ENCODE assay signal across 8 cellular contexts in genomic region chr5:1801061-1801953, GRCh38. TPM values are rescaled to one million over a fixed set of nuclear protein-coding genes. Genes with fewer than 3 reads are reported as not detected.
DNase-seq lines count a peak whose midpoint lies in the region; ATAC-seq and TF ChIP-seq lines count a peak whose summit lies in the region.

NDUFS6 (plus strand) TSS chr5:1801407; CDS start chr5:1801418, 11 bp downstream.

- no peaks in the 10 kb centered on the region for H3K27me3 ChIP-seq in H9 (ENCODE audit: insufficient read depth, low read length)
- H3K27me3 ChIP-seq in MG63 = no peaks in the 10 kb centered on the region
- no peaks in the 10 kb centered on the region for H3K27me3 ChIP-seq in SK-N-SH (ENCODE audit: insufficient read depth)
- no peaks in the 10 kb centered on the region for H3K27me3 ChIP-seq in thoracic aorta (replicated peaks; ENCODE audit: insufficient read depth)

- H3K4me3 ChIP-seq in MG63 (peak within 1 kb of the TSS; percentile 91), SK-N-SH (ENCODE audit: low read depth in 2 of 2, low read length in 1 of 2) (peak within 1 kb of the TSS; percentile 93 to 99), thoracic aorta (peak within 1 kb of the TSS; percentile 86)

- no peaks in the 10 kb centered on the region for H3K9me2 ChIP-seq in SK-N-SH

- no peak for TF ChIP-seq CTCF in H9 (conservative IDR thresholded peaks at IDR 0.05)
- TF ChIP-seq CTCF in SK-N-SH (IDR thresholded peaks at IDR 0.05) = no peak
- no peak for TF ChIP-seq CTCF in glutamatergic neuron (IDR thresholded peaks at IDR 0.05; ENCODE audit: partially characterized antibody, unreplicated experiment)
- no peak for TF ChIP-seq CTCF in osteocyte (IDR thresholded peaks at IDR 0.05)
- no peak for TF ChIP-seq CTCF in thoracic aorta (IDR thresholded peaks at IDR 0.05)

- H4K8ac ChIP-seq in H9 (replicated peaks; ENCODE audit: insufficient read length, low read depth, low read length) = peak within 1 kb of the TSS; percentile 40

- no peaks in the 10 kb centered on the region for H3K27me3 Mint-ChIP-seq in H9 (ENCODE audit: low read depth)
- peaks cover 5% of the 10 kb centered on the region for H3K27me3 Mint-ChIP-seq in glutamatergic neuron (ENCODE audit: unreplicated experiment)
- H3K27me3 Mint-ChIP-seq in osteocyte (ENCODE audit: unreplicated experiment) = no peaks in the 10 kb centered on the region

- H2BK15ac ChIP-seq in H9 (ENCODE audit: low read depth, low read length) = no peak within 1 kb of the TSS

- DNase-seq in G401 (ENCODE audit: low spot score) (peak; percentile 80), H9 (peak; percentile 76), MG63 (peak; percentile 85), SK-N-SH (peak; percentile 89), glutamatergic neuron (peak; percentile 85), osteocyte (ENCODE audit: extremely low spot score, unreplicated experiment) (no peak), thoracic aorta (ENCODE audit: low spot score) (no peak)
- DNase-seq in activated naive CD4-positive, alpha-beta T cell treated with anti-CD3 and anti-CD28 coated beads, Interleukin-2, amount 50 U/mL, for 72 hours (ENCODE audit: low spot score in 2 of 2) = peak; percentile 83 to 85

- peak within 1 kb of the TSS; percentile 95 to 96 for H3K4me3 Mint-ChIP-seq in H9
- peak within 1 kb of the TSS; percentile 94 for H3K4me3 Mint-ChIP-seq in glutamatergic neuron (ENCODE audit: unreplicated experiment)
- peak within 1 kb of the TSS; percentile 97 for H3K4me3 Mint-ChIP-seq in osteocyte (ENCODE audit: unreplicated experiment)

- H3K18ac ChIP-seq in H9 (ENCODE audit: insufficient read length, low read depth, low read length) = peak within 1 kb of the TSS; percentile 88

- H3K4me2 ChIP-seq in H9 (ENCODE audit: insufficient read depth, insufficient read length, low read length) (peak within 1 kb of the TSS; percentile 99), SK-N-SH (peak within 1 kb of the TSS; percentile 88)

- H3K4me1 ChIP-seq in H9 (ENCODE audit: insufficient read depth, low read length) (no peaks in the 10 kb centered on the region), SK-N-SH (ENCODE audit: control insufficient read depth in 1 of 2, insufficient read depth in 2 of 2, low read depth in 1 of 2, low read length in 1 of 2) (peaks cover 0 to 27% of the 10 kb centered on the region in 2 experiments; a peak in 1 of 4 replicates), thoracic aorta (ENCODE audit: control insufficient read depth in 1 of 2, low read depth in 2 of 2) (peaks cover 4 to 16% of the 10 kb centered on the region in 2 donors)

- H2AK5ac ChIP-seq in H9 (ENCODE audit: insufficient read length, low read length) = no peak within 1 kb of the TSS

- CTCF ChIA-PET in SK-N-SH (lab: Yijun Ruan, JAX) = interaction anchor here (0.6 to 1.9 kb wide), 4 partner anchors 25 to 1132 kb away, joined by 3 to 5 read pairs (median 4); no protein-coding TSS in a partner anchor

- H2BK120ac ChIP-seq in H9 (ENCODE audit: low read depth, low read length, poor library complexity, severe bottlenecking) = no peak within 1 kb of the TSS

- WGBS in H9 (ENCODE audit: extremely low coverage, insufficient read length, low lambda C conversion rate) = no CpG with 5 or more reads among the region's 77 CpGs
- WGBS in SK-N-SH (ENCODE audit: low lambda C conversion rate) = 4% methylated on average over 15 of the region's 77 CpGs

- H3K27ac ChIP-seq in H9 (ENCODE audit: insufficient read length, low read depth, low read length) = peak within 1 kb of the TSS; percentile 25
- H3K27ac ChIP-seq in SK-N-SH (ENCODE audit: low read depth in 2 of 2, low read length in 1 of 2) = peak within 1 kb of the TSS; percentile 35 to 81; a peak in 3 of 4 replicates
- H3K27ac ChIP-seq in thoracic aorta = peak within 1 kb of the TSS; percentile 65 to 70

- H2BK5ac ChIP-seq in H9 (ENCODE audit: insufficient read length, low read length) = peak within 1 kb of the TSS; percentile 79

- H3K9me3 Mint-ChIP-seq in H9 (peaks cover 0 to 3% of the 10 kb centered on the region in 2 experiments; a peak in 1 of 5 replicates), glutamatergic neuron (ENCODE audit: unreplicated experiment) (peaks cover 13% of the 10 kb centered on the region), osteocyte (ENCODE audit: unreplicated experiment) (no peaks in the 10 kb centered on the region)
- H3K9me3 Mint-ChIP-seq in activated naive CD4-positive, alpha-beta T cell treated with anti-CD3 and anti-CD28 coated beads, Interleukin-2, amount 50 U/mL, for 72 hours = no peaks in the 10 kb centered on the region

- H3K79me2 ChIP-seq in H9 (ENCODE audit: insufficient read depth, low read length) = peaks cover 14% of the 10 kb centered on the region; the same call in 1 of the 2 replicates
- H3K79me2 ChIP-seq in SK-N-SH (ENCODE audit: insufficient read depth) = peaks cover 58% of the 10 kb centered on the region

- POLR2A ChIA-PET in SK-N-SH (lab: Yijun Ruan, JAX) = no interaction called here

- H3K23me2 ChIP-seq in H9 (ENCODE audit: insufficient read length, low read depth, low read length, poor library complexity, severe bottlenecking) = peaks cover 14% of the 10 kb centered on the region

- H3K9me3 ChIP-seq in H9 (ENCODE audit: control insufficient read depth, low read depth, low read length) = no peaks in the 10 kb centered on the region
- peaks cover 5% of the 10 kb centered on the region for H3K9me3 ChIP-seq in MG63
- no peaks in the 10 kb centered on the region for H3K9me3 ChIP-seq in SK-N-SH
- no peaks in the 10 kb centered on the region for H3K9me3 ChIP-seq in thoracic aorta

- no peak within 1 kb of the TSS for H3T11ph ChIP-seq in H9 (ENCODE audit: low read length)

- in situ Hi-C loops in G401 (cut with HindIII; ENCODE audit: low sequenced_read_pairs) = no loop called here

- peaks cover 73% of the 10 kb centered on the region for H3K36me3 ChIP-seq in MG63
- peaks cover 50 to 52% of the 10 kb centered on the region in 2 experiments for H3K36me3 ChIP-seq in SK-N-SH (replicated peaks in 1 of 2; ENCODE audit: control insufficient read depth in 1 of 2, insufficient read depth in 2 of 2, low read length in 1 of 2)
- peaks cover 36% of the 10 kb centered on the region for H3K36me3 ChIP-seq in thoracic aorta

- H2BK20ac ChIP-seq in H9 (ENCODE audit: low read depth, low read length, poor library complexity, severe bottlenecking) = no peak within 1 kb of the TSS

- H3K4me1 Mint-ChIP-seq in H9 = peaks cover 22% of the 10 kb centered on the region in 2 experiments
- peaks cover 11% of the 10 kb centered on the region for H3K4me1 Mint-ChIP-seq in glutamatergic neuron (ENCODE audit: low read depth, unreplicated experiment)
- peaks cover 38% of the 10 kb centered on the region for H3K4me1 Mint-ChIP-seq in osteocyte (ENCODE audit: unreplicated experiment)

- H3K4ac ChIP-seq in H9 (ENCODE audit: low read depth, low read length) = no peak within 1 kb of the TSS

- no peak within 1 kb of the TSS for H4K91ac ChIP-seq in H9 (ENCODE audit: insufficient read length, low read depth, low read length)

- H3K9ac ChIP-seq in H9 (ENCODE audit: extremely low read depth, insufficient read length, low read length) (peak within 1 kb of the TSS; percentile 95), SK-N-SH (peak within 1 kb of the TSS; percentile 84)

- TF ChIP-seq RAD21 in SK-N-SH (IDR thresholded peaks at IDR 0.05; ENCODE audit: low read length) = no peak

- peaks cover 6% of the 10 kb centered on the region for H3K79me1 ChIP-seq in H9 (ENCODE audit: insufficient read depth, low read depth, low read length, poor library complexity, severe bottlenecking)

- H3K36me3 Mint-ChIP-seq in H9 (ENCODE audit: insufficient read depth in 1 of 3, low read depth in 3 of 3) = peaks cover 45 to 67% (median 62%) of the 10 kb centered on the region in 3 experiments
- H3K36me3 Mint-ChIP-seq in activated naive CD4-positive, alpha-beta T cell treated with anti-CD3 and anti-CD28 coated beads, Interleukin-2, amount 50 U/mL, for 72 hours = peaks cover 42 to 45% of the 10 kb centered on the region in 2 donors
- no peaks in the 10 kb centered on the region for H3K36me3 Mint-ChIP-seq in glutamatergic neuron (ENCODE audit: unreplicated experiment)
- peaks cover 32% of the 10 kb centered on the region for H3K36me3 Mint-ChIP-seq in osteocyte (ENCODE audit: unreplicated experiment)

- H2AFZ ChIP-seq in H9 (ENCODE audit: low read length) (no peak within 1 kb of the TSS), SK-N-SH (ENCODE audit: low read depth) (peak within 1 kb of the TSS; percentile 97)

- peak within 1 kb of the TSS; percentile 79 for H4K5ac ChIP-seq in H9 (ENCODE audit: insufficient read length, low read depth, low read length)

- H4K20me1 ChIP-seq in H9 (ENCODE audit: control insufficient read depth, insufficient read depth, insufficient read length) = no peaks in the 10 kb centered on the region
- H4K20me1 ChIP-seq in SK-N-SH (ENCODE audit: insufficient read depth) = no peaks in the 10 kb centered on the region

- H3K27ac Mint-ChIP-seq in H9 (peak within 1 kb of the TSS; percentile 99 to 100 (median 99)), glutamatergic neuron (ENCODE audit: unreplicated experiment) (peak within 1 kb of the TSS; percentile 89), osteocyte (ENCODE audit: unreplicated experiment) (peak within 1 kb of the TSS; percentile 99)
- peak within 1 kb of the TSS; percentile 90 to 98 for H3K27ac Mint-ChIP-seq in activated naive CD4-positive, alpha-beta T cell treated with anti-CD3 and anti-CD28 coated beads, Interleukin-2, amount 50 U/mL, for 72 hours

- H2BK12ac ChIP-seq in H9 (ENCODE audit: insufficient read length, low read depth, low read length) = peak within 1 kb of the TSS; percentile 18

- TF ChIP-seq EP300 in SK-N-SH (IDR thresholded peaks at IDR 0.05; ENCODE audit: borderline replicate concordance in 1 of 2, low read depth in 1 of 2, low read length in 1 of 2) = no peak

- peak within 1 kb of the TSS; percentile 53 for H3K56ac ChIP-seq in H9 (ENCODE audit: insufficient read length, low read depth, low read length)

- peak within 1 kb of the TSS; percentile 95 for H3K14ac ChIP-seq in H9 (ENCODE audit: insufficient read depth, low read length)

- no peaks in the 10 kb centered on the region for H3F3A ChIP-seq in SK-N-SH (replicated peaks; ENCODE audit: insufficient read depth)

- H3K23ac ChIP-seq in H9 (ENCODE audit: insufficient read length, low read depth, low read length) = no peak within 1 kb of the TSS

- peak; percentile 56 to 73 for ATAC-seq in activated naive CD4-positive, alpha-beta T cell treated with anti-CD3 and anti-CD28 coated beads, Interleukin-2, amount 50 U/mL, for 72 hours
- ATAC-seq in thoracic aorta (ENCODE audit: insufficient number of reproducible peaks, low FRiP score, low read depth) = peak; percentile 54

RNA-seq across cellular contexts. Expression of gene NDUFS6, which starts in this region (rescaled TPM):
- total RNA-seq in G401 (2014; rRNA removed; shearing (Covaris generic)) = 94.3 and 107 TPM in 2 replicates
- total RNA-seq in H9 (2021) (62.5 and 63.7 TPM in 2 replicates), glutamatergic neuron (ENCODE audit: unreplicated experiment) (40.3 TPM), osteocyte (31.7 and 35.1 TPM in 2 replicates), thoracic aorta (10 to 100 TPM; 25.7 to 26.5 TPM)
- total RNA-seq in MG63 (2014; rRNA removed; shearing (Covaris generic); ENCODE audit: low replicate concordance) = 172 and 215 TPM in 2 replicates
- polyA plus RNA-seq in SK-N-SH (2012; rRNA removed) = 142 and 316 TPM in 2 replicates
- 231 and 263 TPM in 2 replicates for polyA plus RNA-seq in SK-N-SH (2012; cell fraction: cytosol; rRNA removed)
- 65.1 and 121 TPM in 2 replicates for polyA plus RNA-seq in SK-N-SH (2012; cell fraction: nucleus; rRNA removed)
- 10 to 100 TPM; 32.3 to 32.6 TPM for total RNA-seq in activated naive CD4-positive, alpha-beta T cell treated with anti-CD3 and anti-CD28 coated beads, Interleukin-2, amount 50 U/mL, for 72 hours

Comparison
In these comparisons a context has a peak if more than half of its experiments do, and no peak if none do; other contexts are left out.
1. DNase-seq: peak in G401 (single experiment), H9 (single experiment), MG63 (single experiment), SK-N-SH (single experiment), activated naive CD4-positive, alpha-beta T cell treated with anti-CD3 and anti-CD28 coated beads, Interleukin-2, amount 50 U/mL, for 72 hours (2 of 2) and glutamatergic neuron (single experiment); none in osteocyte (single experiment) and thoracic aorta (single experiment).
2. Peak in every context shown above with its lines, with median percentiles within 50 percentile points of each other: H3K27ac ChIP-seq, H3K27ac Mint-ChIP-seq, H3K4me3 Mint-ChIP-seq and H3K4me3 ChIP-seq.